11 cellular contexts compared by ENCODE assay signal in the genomic region with DNA sequence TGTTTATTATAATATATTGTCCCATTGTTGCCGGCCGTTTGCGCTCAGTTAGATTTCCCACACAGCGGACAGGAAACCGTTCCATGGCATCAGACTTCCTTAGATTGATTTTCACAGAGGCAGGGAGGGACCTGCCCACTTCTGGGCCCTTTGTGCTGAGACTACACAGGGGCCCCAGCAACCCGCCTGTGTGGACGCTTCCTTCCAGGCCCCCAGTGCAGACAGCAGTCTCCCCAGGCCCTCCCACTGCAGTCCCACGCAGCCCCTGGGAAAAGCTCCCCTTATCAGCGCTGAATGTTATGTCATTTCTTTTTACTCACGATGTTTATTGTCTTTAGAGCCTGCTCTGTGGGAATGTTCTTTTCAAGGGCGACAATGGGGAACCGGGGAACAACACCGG.
DNase-seq lines count a peak whose midpoint lies in the region; ATAC-seq and TF ChIP-seq lines count a peak whose summit lies in the region.
"Had no signal": no experiment of that assay in that cellular context is flagged by ENCODE, and none has a peak within 500 bp of the region (broad histone marks: within the 10 kb centered on the region; RNA-seq: fewer than 3 reads in every experiment).

No MANE protein-coding gene starts in this region.

- peaks cover 5% of the 10 kb centered on the region for H3K27me3 Mint-ChIP-seq in CD4-positive, CD25-positive, alpha-beta regulatory T cell
- H3K27me3 Mint-ChIP-seq in T-cell: peaks cover 30% of the 10 kb centered on the region in 2 donors

- H3K36me3 ChIP-seq in CD4-positive, CD25-positive, alpha-beta regulatory T cell (ENCODE audit: control insufficient read depth, insufficient read depth, low read length): no peaks in the 10 kb centered on the region
- H3K36me3 ChIP-seq in ascending aorta: no peaks in the 10 kb centered on the region
- H3K36me3 ChIP-seq in neuronal stem cell (replicated peaks in 1 of 2; ENCODE audit: control insufficient read depth in 2 of 2, insufficient read depth in 2 of 2, low read length in 2 of 2): no peaks in the 10 kb centered on the region

- CTCF ChIA-PET in T-cell (lab: Charles Lee): interaction anchor here in 1 of 2 donors (1.0 kb wide), 1 partner anchor 8 kb away, joined by 3 read pairs; no protein-coding TSS in a partner anchor

- H3K18ac ChIP-seq in neuronal stem cell (ENCODE audit: low read length): peak overlapping the region; percentile 81

- no peak overlapping the region for H2BK15ac ChIP-seq in neuronal stem cell (ENCODE audit: low read length)

- no peak overlapping the region for H4K91ac ChIP-seq in neuronal stem cell (ENCODE audit: low read depth, low read length, poor library complexity)

- no peak overlapping the region for H3K23ac ChIP-seq in neuronal stem cell (ENCODE audit: low read depth, low read length, poor library complexity)

- H3K4me3 ChIP-seq in CD4-positive, CD25-positive, alpha-beta regulatory T cell (ENCODE audit: low read depth, low read length): no peak overlapping the region
- H3K4me3 ChIP-seq in ascending aorta: peak overlapping the region; percentile 69 to 82
- peak overlapping the region in 1 of 2 donors; percentile 47 for H3K4me3 ChIP-seq in neuronal stem cell (ENCODE audit: low read length in 2 of 2)
- H3K4me3 ChIP-seq: mucosa of descending colon had no signal

- no peak for DNase-seq in CD4-positive, CD25-positive, alpha-beta regulatory T cell
- DNase-seq in ascending aorta (ENCODE audit: low spot score in 2 of 2) (peak in 1 of 2 donors; percentile 72), left cardiac atrium (peak; percentile 87), neuronal stem cell (ENCODE audit: low spot score) (no peak), T-cell (no peak), COLO668 (lab: John Stamatoyannopoulos, UW; ENCODE audit: unreplicated experiment) (no peak)
- DNase-seq in activated CD4-positive, alpha-beta T cell treated with anti-CD3 and anti-CD28 coated beads, Interleukin-2, amount 50 U/mL, for 48 hours: no peak
- DNase-seq: activated CD4-positive, alpha-beta memory T cell treated with anti-CD3 and anti-CD28 coated beads, Interleukin-2, amount 10 ng/mL, durations not matched to agents 7 days and 5 days; mucosa of descending colon; NCI-H774 had no signal

- H3K27ac ChIP-seq in CD4-positive, CD25-positive, alpha-beta regulatory T cell (ENCODE audit: insufficient read depth, low read length, poor library complexity, severe bottlenecking): no peak overlapping the region
- H3K27ac ChIP-seq in ascending aorta (peak overlapping the region; percentile 87 to 98), neuronal stem cell (replicated peaks; ENCODE audit: low read length) (peak overlapping the region; percentile 75)

- ATAC-seq in CD4-positive, CD25-positive, alpha-beta regulatory T cell (ENCODE audit: low read depth in 2 of 2): no peak
- peak; percentile 46 to 76 for ATAC-seq in left cardiac atrium
- no peak for ATAC-seq in T-cell (replicated peaks in 1 of 4)
- no peak for ATAC-seq in HG02852 (IDR thresholded peaks at IDR 0.05; ENCODE audit: unreplicated experiment)
- ATAC-seq: mucosa of descending colon had no signal

- POLR2A ChIA-PET in T-cell (lab: Charles Lee): interaction anchor here in 1 of 2 donors (0.6 kb wide), 1 partner anchor 387 kb away, joined by 4 read pairs; no protein-coding TSS in a partner anchor

- no peaks in the 10 kb centered on the region for H3K79me1 ChIP-seq in neuronal stem cell (ENCODE audit: low read depth, low read length)

- no peak overlapping the region for H3K4me3 Mint-ChIP-seq in CD4-positive, CD25-positive, alpha-beta regulatory T cell
- no peak overlapping the region for H3K4me3 Mint-ChIP-seq in T-cell
- H3K4me3 Mint-ChIP-seq: activated CD4-positive, alpha-beta memory T cell treated with anti-CD3 and anti-CD28 coated beads, Interleukin-2, amount 10 ng/mL, durations not matched to agents 7 days and 5 days had no signal

- H3K4me1 Mint-ChIP-seq in CD4-positive, CD25-positive, alpha-beta regulatory T cell: peaks cover 0 to 10% (median 2%) of the 10 kb centered on the region in 4 donors
- H3K4me1 Mint-ChIP-seq in T-cell: peaks cover 11 to 16% (median 11%) of the 10 kb centered on the region in 3 donors

- no peak overlapping the region for H2BK5ac ChIP-seq in neuronal stem cell (ENCODE audit: low read length)

- H2BK12ac ChIP-seq in neuronal stem cell (ENCODE audit: low read length): no peak overlapping the region

- peak overlapping the region; percentile 30 for H4K8ac ChIP-seq in neuronal stem cell (ENCODE audit: low read depth, low read length)

- WGBS in neuronal stem cell (ENCODE audit: extremely low coverage in 2 of 2, insufficient read length in 2 of 2, insufficient replicate concordance in 1 of 2), 2 donors: no CpG with 5 or more reads among the region's 13 CpGs

- H2AFZ ChIP-seq in neuronal stem cell (ENCODE audit: low read length): peak overlapping the region; percentile 88

- H3K27me3 ChIP-seq in CD4-positive, CD25-positive, alpha-beta regulatory T cell (ENCODE audit: control insufficient read depth, insufficient read depth, low read length): peaks cover 3% of the 10 kb centered on the region
- H3K27me3 ChIP-seq in ascending aorta: no peaks in the 10 kb centered on the region
- no peaks in the 10 kb centered on the region for H3K27me3 ChIP-seq in neuronal stem cell (ENCODE audit: control insufficient read depth in 3 of 3, insufficient read depth in 3 of 3, low read depth in 1 of 3, low read length in 3 of 3)

- intact Hi-C loops in ascending aorta (cut with DNase I) (loop anchor here (2.0 to 5.0 kb wide), 6 partner anchors 122 to 383 kb away; partner anchors contain the start of gene ARGLU1), left cardiac atrium (cut with DNase I) (loop anchor here in 1 of 2 donors (10.0 kb wide), 3 partner anchors 215 to 385 kb away; partner anchors contain the start of gene EFNB2)

- H2AK5ac ChIP-seq in neuronal stem cell (ENCODE audit: low read depth, low read length): no peak overlapping the region

- peak overlapping the region in 2 of 3 donors; percentile 26 to 36 for H3K27ac Mint-ChIP-seq in CD4-positive, CD25-positive, alpha-beta regulatory T cell
- no peak overlapping the region for H3K27ac Mint-ChIP-seq in T-cell
- H3K27ac Mint-ChIP-seq: activated CD4-positive, alpha-beta memory T cell treated with anti-CD3 and anti-CD28 coated beads, Interleukin-2, amount 10 ng/mL, durations not matched to agents 7 days and 5 days had no signal

- H3K4ac ChIP-seq in neuronal stem cell (ENCODE audit: low read length): no peak overlapping the region

- H3K4me1 ChIP-seq in CD4-positive, CD25-positive, alpha-beta regulatory T cell (ENCODE audit: control insufficient read depth, insufficient read depth, low read length, poor library complexity, severe bottlenecking): peaks cover 4% of the 10 kb centered on the region
- H3K4me1 ChIP-seq in ascending aorta (peaks cover 5 to 18% of the 10 kb centered on the region in 2 donors), neuronal stem cell (ENCODE audit: control insufficient read depth in 2 of 2, insufficient read depth in 1 of 2, low read depth in 1 of 2, low read length in 2 of 2) (peaks cover 10 to 13% of the 10 kb centered on the region in 2 donors)

- H3K9ac ChIP-seq in neuronal stem cell (ENCODE audit: low read depth, low read length, poor library complexity): no peak overlapping the region

- no peak overlapping the region for H3K14ac ChIP-seq in neuronal stem cell (ENCODE audit: low read length)

- H2BK120ac ChIP-seq in neuronal stem cell (ENCODE audit: low read depth, low read length): no peak overlapping the region

- H3K36me3 Mint-ChIP-seq in CD4-positive, CD25-positive, alpha-beta regulatory T cell: no peaks in the 10 kb centered on the region
- H3K36me3 Mint-ChIP-seq in T-cell: no peaks in the 10 kb centered on the region

- no peaks in the 10 kb centered on the region for H3K9me3 ChIP-seq in CD4-positive, CD25-positive, alpha-beta regulatory T cell (ENCODE audit: control insufficient read depth in 2 of 2, low read length in 2 of 2)
- H3K9me3 ChIP-seq in ascending aorta: no peaks in the 10 kb centered on the region
- H3K9me3 ChIP-seq in neuronal stem cell (replicated peaks in 1 of 2; ENCODE audit: control insufficient read depth in 2 of 2, insufficient read depth in 1 of 2, low read depth in 1 of 2, low read length in 2 of 2): no peaks in the 10 kb centered on the region
- H3K9me3 ChIP-seq: mucosa of descending colon had no signal

- H3K4me2 ChIP-seq in neuronal stem cell (ENCODE audit: insufficient read depth, low read length, poor library complexity, severe bottlenecking): peak overlapping the region; percentile 39

- no peaks in the 10 kb centered on the region for H3K9me3 Mint-ChIP-seq in CD4-positive, CD25-positive, alpha-beta regulatory T cell
- H3K9me3 Mint-ChIP-seq in T-cell: no peaks in the 10 kb centered on the region
- H3K9me3 Mint-ChIP-seq: activated CD4-positive, alpha-beta memory T cell treated with anti-CD3 and anti-CD28 coated beads, Interleukin-2, amount 10 ng/mL, durations not matched to agents 7 days and 5 days had no signal

- no peak for TF ChIP-seq CTCF in ascending aorta (IDR thresholded peaks at IDR 0.05)

Comparison
In these comparisons a context has a peak if more than half of its experiments do, and no peak if none do; other contexts are left out.
1. ATAC-seq: peak in left cardiac atrium (2 of 2); none in CD4-positive, CD25-positive, alpha-beta regulatory T cell (0 of 2), T-cell (0 of 4) and HG02852 (single experiment).
2. H3K27ac Mint-ChIP-seq: peak in CD4-positive, CD25-positive, alpha-beta regulatory T cell (2 of 3); none in T-cell (0 of 2).